Comparison of ENCODE assay signal across 25 cellular contexts in the genomic region with DNA sequence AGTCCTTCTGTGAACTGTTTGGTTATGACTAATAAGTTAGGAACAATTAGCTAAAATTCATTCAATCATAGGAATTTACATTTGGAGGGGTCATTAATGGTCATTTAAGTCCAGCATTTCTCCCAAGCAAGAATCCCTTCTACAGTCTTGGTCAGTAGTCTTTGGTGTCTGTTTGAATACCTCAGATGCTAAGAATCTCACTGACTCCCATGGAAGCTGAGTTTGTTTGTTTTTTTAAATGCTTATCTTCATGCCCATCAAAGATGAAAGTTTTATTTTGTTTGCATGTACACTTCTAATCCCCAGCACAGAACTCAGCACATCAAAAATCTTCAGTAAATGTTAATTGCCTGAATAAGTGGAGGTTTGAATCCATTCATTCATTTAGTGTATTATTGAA. TPM values are rescaled to one million over a fixed set of nuclear protein-coding genes. Genes with fewer than 3 reads are reported as not detected.
"Had no signal": no experiment of that assay in that cellular context is flagged by ENCODE, and none has a peak within 500 bp of the region (broad histone marks: within the 10 kb centered on the region; RNA-seq: fewer than 3 reads in every experiment).

No MANE protein-coding gene starts in this region.

- H3K36me3 ChIP-seq: cardiac muscle cell, gastrocnemius medialis, right lobe of liver, stomach, uterus had no signal

- DNase-seq: activated CD8-positive, alpha-beta memory T cell treated with anti-CD3 and anti-CD28 coated beads for 24 hours; activated CD8-positive, alpha-beta memory T cell treated with anti-CD3 and anti-CD28 coated beads, Interleukin-2, amount 50 U/mL, for 48 hours; activated effector memory CD4-positive, alpha-beta T cell treated with Interleukin-2 at 50 U/mL for 16 hours; activated naive CD4-positive, alpha-beta T cell treated with anti-CD3 and anti-CD28 coated beads for 36 hours; activated naive CD8-positive, alpha-beta T cell treated with anti-CD3 and anti-CD28 coated beads, Interleukin-2, amount 10 ng/mL, durations not matched to agents 7 days and 5 days; activated T-cell treated with anti-CD3 and anti-CD28 coated beads, Interleukin-2, amount 50 U/mL, for 48 hours; amygdala; body of pancreas; gastrocnemius medialis; hippocampal formation; left colon; mesendoderm; naive B cell; occipital lobe; right lobe of liver; small intestine; stimulated activated CD4-positive, alpha-beta T cell treated with anti-CD3 and anti-CD28 coated beads, Interleukin-2, amount 100 ng/mL, for 24 hours; stomach; T-cell; trophoblast cell; uterus had no signal

- ATAC-seq: body of pancreas; gastrocnemius medialis; left colon; right lobe of liver; stimulated activated memory B cell treated with anti-CD40 and anti-IgM and Interleukin-4, amounts not matched to agents 10 μg/mL and 1 μg/mL and 100 μg/mL, for 72 hours; T-cell; WTC11 had no signal

- H3K4me3 ChIP-seq: body of pancreas, cardiac muscle cell, gastrocnemius medialis, right lobe of liver, stomach, uterus had no signal

- H3K27ac ChIP-seq: body of pancreas, cardiac muscle cell, gastrocnemius medialis, right lobe of liver, stomach, uterus had no signal

- H3K9me3 ChIP-seq: body of pancreas, gastrocnemius medialis, right lobe of liver, stomach, uterus had no signal

- FAIRE-seq: islet of Langerhans, small intestine had no signal

- H3K27me3 ChIP-seq: body of pancreas, cardiac muscle cell, gastrocnemius medialis, right lobe of liver, stomach, uterus had no signal

- H3K4me1 ChIP-seq: gastrocnemius medialis, right lobe of liver had no signal

RNA-seq across cellular contexts. Expression of gene SLC44A3, which starts 41.3 kb away (rescaled TPM):
- total RNA-seq: activated naive CD4-positive, alpha-beta T cell treated with anti-CD3 and anti-CD28 coated beads for 36 hours had no signal
